ENCODE assay signal across 20 cellular contexts in the genomic region with DNA sequence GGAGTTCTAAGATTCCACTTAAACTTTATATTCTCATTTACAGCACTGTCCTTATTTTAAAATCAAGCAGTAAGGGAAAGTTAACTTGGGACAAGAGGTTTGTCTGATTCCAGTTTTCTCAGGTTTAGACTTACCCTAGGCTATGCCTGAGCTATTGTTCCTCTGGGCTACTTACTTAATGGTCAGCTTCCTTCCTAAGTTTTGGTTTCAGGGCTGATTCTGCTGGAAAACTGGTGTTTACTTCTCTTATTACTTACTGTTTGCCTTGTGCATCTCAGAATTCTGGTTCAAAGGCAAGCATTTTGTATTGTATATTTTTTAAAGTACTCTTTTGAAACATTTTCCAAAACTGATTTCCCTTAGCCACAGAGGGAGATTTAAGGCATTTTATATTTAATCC.
DNase-seq lines count a peak whose midpoint lies in the region; ATAC-seq, FAIRE-seq and TF ChIP-seq lines count a peak whose summit lies in the region.
"Had no signal": no experiment of that assay in that cellular context is flagged by ENCODE, and none has a peak within 500 bp of the region (broad histone marks: within the 10 kb centered on the region; RNA-seq: fewer than 3 reads in every experiment).

No MANE protein-coding gene starts in this region.

- H3K36me3 ChIP-seq in endothelial cell of umbilical vein (ENCODE audit: control insufficient read depth in 2 of 2, extremely low read depth in 1 of 2, insufficient read depth in 2 of 2, low read length in 2 of 2) (no peaks in the 10 kb centered on the region), neuronal stem cell (replicated peaks in 1 of 2; ENCODE audit: control insufficient read depth in 2 of 2, insufficient read depth in 2 of 2, low read length in 2 of 2) (no peaks in the 10 kb centered on the region)

- no peak overlapping the region for H3K18ac ChIP-seq in neuronal stem cell (ENCODE audit: low read length)

- no peak overlapping the region for H3K14ac ChIP-seq in neuronal stem cell (ENCODE audit: low read length)

- H3K4me3 Mint-ChIP-seq in stimulated activated naive CD8-positive, alpha-beta T cell treated with anti-CD3 and anti-CD28 coated beads, Interleukin-15, Interleukin-2, amounts not matched to agents 100 ng/mL and 50 ng/mL, for 24 hours: no peak overlapping the region
- no peak overlapping the region for H3K4me3 Mint-ChIP-seq in stimulated activated naive CD8-positive, alpha-beta T cell treated with anti-CD3 and anti-CD28 coated beads, Interleukin-15, amount 100 ng/mL, for 72 hours
- no peak overlapping the region for H3K4me3 Mint-ChIP-seq in stimulated activated memory B cell treated with anti-CD40 and anti-IgM and Interleukin-4, amounts not matched to agents 10 μg/mL and 1 μg/mL and 100 μg/mL, for 72 hours
- H3K4me3 Mint-ChIP-seq: activated CD4-positive, alpha-beta T cell treated with anti-CD3 and anti-CD28 coated beads, Interleukin-2, amount 10 ng/mL, durations not matched to agents 7 days and 5 days; activated naive CD4-positive, alpha-beta T cell treated with anti-CD3 and anti-CD28 coated beads for 36 hours; CD4-positive, alpha-beta T cell; GM23338; IgD-negative memory B cell had no signal

- no peak overlapping the region for H2BK12ac ChIP-seq in neuronal stem cell (ENCODE audit: low read length)

- no peak for TF ChIP-seq POLR2A in endothelial cell of umbilical vein (IDR thresholded peaks at IDR 0.05; ENCODE audit: low read depth, low read length)

- H2BK5ac ChIP-seq in neuronal stem cell (ENCODE audit: low read length): no peak overlapping the region

- peak; percentile 71 for FAIRE-seq in endothelial cell of umbilical vein (lab: Jason Lieb, UNC)
- FAIRE-seq: endometrium, small intestine had no signal

- no peak overlapping the region for H2AK5ac ChIP-seq in neuronal stem cell (ENCODE audit: low read depth, low read length)

- BruUV-seq in endothelial cell of umbilical vein (replicated peaks; lab: Mats Ljungman, UMichigan): no TSS peak

- H3K4me2 ChIP-seq in endothelial cell of umbilical vein (ENCODE audit: insufficient read depth, low read length) (peak overlapping the region; percentile 43), neuronal stem cell (ENCODE audit: insufficient read depth, low read length, poor library complexity, severe bottlenecking) (no peak overlapping the region)
- H3K4me2 ChIP-seq: GM23338 had no signal

- no peak overlapping the region for H4K8ac ChIP-seq in neuronal stem cell (ENCODE audit: low read depth, low read length)

- H3K36me3 Mint-ChIP-seq in stimulated activated naive CD8-positive, alpha-beta T cell treated with anti-CD3 and anti-CD28 coated beads, Interleukin-15, Interleukin-2, amounts not matched to agents 100 ng/mL and 50 ng/mL, for 24 hours (ENCODE audit: low read depth): peaks cover 83% of the 10 kb centered on the region
- peaks cover 33% of the 10 kb centered on the region for H3K36me3 Mint-ChIP-seq in stimulated activated memory B cell treated with anti-CD40 and anti-IgM and Interleukin-4, amounts not matched to agents 10 μg/mL and 1 μg/mL and 100 μg/mL, for 72 hours

- H3K27ac Mint-ChIP-seq in stimulated activated naive CD8-positive, alpha-beta T cell treated with anti-CD3 and anti-CD28 coated beads, Interleukin-15, Interleukin-2, amounts not matched to agents 100 ng/mL and 50 ng/mL, for 24 hours: peak overlapping the region; percentile 47
- H3K27ac Mint-ChIP-seq in stimulated activated naive CD8-positive, alpha-beta T cell treated with anti-CD3 and anti-CD28 coated beads, Interleukin-15, amount 100 ng/mL, for 72 hours: no peak overlapping the region
- H3K27ac Mint-ChIP-seq in stimulated activated memory B cell treated with anti-CD40 and anti-IgM and Interleukin-4, amounts not matched to agents 10 μg/mL and 1 μg/mL and 100 μg/mL, for 72 hours: no peak overlapping the region
- H3K27ac Mint-ChIP-seq: activated CD4-positive, alpha-beta T cell treated with anti-CD3 and anti-CD28 coated beads, Interleukin-2, amount 10 ng/mL, durations not matched to agents 7 days and 5 days; activated naive CD4-positive, alpha-beta T cell treated with anti-CD3 and anti-CD28 coated beads for 36 hours; CD4-positive, alpha-beta T cell; GM23338; IgD-negative memory B cell had no signal

- TF ChIP-seq CTCF in endothelial cell of umbilical vein (IDR thresholded peaks at IDR 0.05; ENCODE audit: extremely low read depth in 1 of 2, insufficient read depth in 1 of 2, low read depth in 1 of 2, low read length in 2 of 2) (no peak), GM13976 (IDR thresholded peaks at IDR 0.05; ENCODE audit: borderline replicate concordance, control extremely low read depth, extremely low read depth, insufficient read depth, missing control alignments) (no peak)

- dilution Hi-C loops in endothelial cell of umbilical vein (cut with MboI; ENCODE audit: extremely low pct_ligation_motif_present, low sequenced_read_pairs): no loop called here

- H3K9ac ChIP-seq in endothelial cell of umbilical vein (replicated peaks; ENCODE audit: extremely low read depth, insufficient read depth, low read length) (peak overlapping the region; percentile 48), neuronal stem cell (ENCODE audit: low read depth, low read length, poor library complexity) (no peak overlapping the region)

- in situ Hi-C loops in GM13976 (cut with MboI; ENCODE audit: low sequenced_read_pairs, unreplicated experiment): no loop called here

- no peak overlapping the region for H4K91ac ChIP-seq in neuronal stem cell (ENCODE audit: low read depth, low read length, poor library complexity)

- CTCF ChIA-PET in endothelial cell of umbilical vein (lab: Charles Lee): interaction anchor here (0.6 to 1.0 kb wide), 4 partner anchors 10 to 67 kb away, joined by 3 to 5 read pairs (median 4); no protein-coding TSS in a partner anchor

- peak overlapping the region; percentile 56 for H3K27ac ChIP-seq in endothelial cell of umbilical vein (ENCODE audit: insufficient read depth, low read depth, low read length)
- no peak overlapping the region for H3K27ac ChIP-seq in neuronal stem cell (replicated peaks; ENCODE audit: low read length)
- H3K27ac ChIP-seq: tibial artery had no signal

- H4K20me1 ChIP-seq in endothelial cell of umbilical vein (replicated peaks; ENCODE audit: control insufficient read depth, extremely low read depth, insufficient read depth, low read length): no peaks in the 10 kb centered on the region

- no peak for ATAC-seq in stimulated activated naive CD8-positive, alpha-beta T cell treated with anti-CD3 and anti-CD28 coated beads, Interleukin-15, amount 100 ng/mL, for 72 hours
- ATAC-seq in stimulated activated memory B cell treated with anti-CD40 and anti-IgM and Interleukin-4, amounts not matched to agents 10 μg/mL and 1 μg/mL and 100 μg/mL, for 72 hours: no peak
- ATAC-seq: GM23338 had no signal

- H3K4me1 Mint-ChIP-seq in stimulated activated naive CD8-positive, alpha-beta T cell treated with anti-CD3 and anti-CD28 coated beads, Interleukin-15, Interleukin-2, amounts not matched to agents 100 ng/mL and 50 ng/mL, for 24 hours (ENCODE audit: low read depth): peaks cover 58% of the 10 kb centered on the region
- H3K4me1 Mint-ChIP-seq in stimulated activated naive CD8-positive, alpha-beta T cell treated with anti-CD3 and anti-CD28 coated beads, Interleukin-15, amount 100 ng/mL, for 72 hours: peaks cover 48% of the 10 kb centered on the region
- H3K4me1 Mint-ChIP-seq in stimulated activated memory B cell treated with anti-CD40 and anti-IgM and Interleukin-4, amounts not matched to agents 10 μg/mL and 1 μg/mL and 100 μg/mL, for 72 hours: peaks cover 28% of the 10 kb centered on the region

- DNase-seq in stimulated activated naive CD8-positive, alpha-beta T cell treated with anti-CD3 and anti-CD28 coated beads, Interleukin-15, amount 100 ng/mL, for 72 hours: no peak
- DNase-seq in endothelial cell of umbilical vein (ENCODE audit: low read depth, low spot score): peak; percentile 74
- DNase-seq in neuronal stem cell (ENCODE audit: low spot score): no peak
- no peak for DNase-seq in stimulated activated CD4-positive, alpha-beta T cell treated with anti-CD3 and anti-CD28 coated beads, Interleukin-4, amount 100 ng/mL, for 1 hour
- DNase-seq in DMS 273 (lab: John Stamatoyannopoulos, UW; ENCODE audit: unreplicated experiment): no peak
- DNase-seq in GM13976 (ENCODE audit: low spot score): no peak
- DNase-seq: activated CD4-positive, alpha-beta T cell treated with anti-CD3 and anti-CD28 coated beads, Interleukin-2, amount 10 ng/mL, durations not matched to agents 7 days and 5 days; activated naive CD4-positive, alpha-beta T cell treated with anti-CD3 and anti-CD28 coated beads for 36 hours; aorta; CD4-positive, alpha-beta T cell; DMS79; NCI-H187; NCI-H226; small intestine; tibial artery had no signal

- POLR2A ChIA-PET in endothelial cell of umbilical vein (lab: Charles Lee): no interaction called here

- no peak overlapping the region for H3K4ac ChIP-seq in neuronal stem cell (ENCODE audit: low read length)

- no peak overlapping the region for H2BK15ac ChIP-seq in neuronal stem cell (ENCODE audit: low read length)

- H3K27me3 Mint-ChIP-seq in stimulated activated naive CD8-positive, alpha-beta T cell treated with anti-CD3 and anti-CD28 coated beads, Interleukin-15, Interleukin-2, amounts not matched to agents 100 ng/mL and 50 ng/mL, for 24 hours: no peaks in the 10 kb centered on the region
- H3K27me3 Mint-ChIP-seq in stimulated activated naive CD8-positive, alpha-beta T cell treated with anti-CD3 and anti-CD28 coated beads, Interleukin-15, amount 100 ng/mL, for 72 hours: no peaks in the 10 kb centered on the region
- H3K27me3 Mint-ChIP-seq in stimulated activated memory B cell treated with anti-CD40 and anti-IgM and Interleukin-4, amounts not matched to agents 10 μg/mL and 1 μg/mL and 100 μg/mL, for 72 hours: no peaks in the 10 kb centered on the region
- H3K27me3 Mint-ChIP-seq: activated CD4-positive, alpha-beta T cell treated with anti-CD3 and anti-CD28 coated beads, Interleukin-2, amount 10 ng/mL, durations not matched to agents 7 days and 5 days; CD4-positive, alpha-beta T cell; IgD-negative memory B cell had no signal

- no peaks in the 10 kb centered on the region for H3K79me2 ChIP-seq in endothelial cell of umbilical vein (ENCODE audit: control insufficient read depth, insufficient read depth, low read length)

- H2BK120ac ChIP-seq in neuronal stem cell (ENCODE audit: low read depth, low read length): no peak overlapping the region

- no peak overlapping the region for H3K23ac ChIP-seq in neuronal stem cell (ENCODE audit: low read depth, low read length, poor library complexity)

- intact Hi-C loops in endothelial cell of umbilical vein (cut with micrococcal nuclease): loop anchor here (1.0 to 2.0 kb wide), 3 partner anchors 23 to 343 kb away; partner anchors contain the start of gene NR3C1

- H3K9me3 Mint-ChIP-seq in stimulated activated naive CD8-positive, alpha-beta T cell treated with anti-CD3 and anti-CD28 coated beads, Interleukin-15, Interleukin-2, amounts not matched to agents 100 ng/mL and 50 ng/mL, for 24 hours: no peaks in the 10 kb centered on the region
- peaks cover 0 to 4% of the 10 kb centered on the region in 2 donors for H3K9me3 Mint-ChIP-seq in stimulated activated naive CD8-positive, alpha-beta T cell treated with anti-CD3 and anti-CD28 coated beads, Interleukin-15, amount 100 ng/mL, for 72 hours
- H3K9me3 Mint-ChIP-seq in stimulated activated memory B cell treated with anti-CD40 and anti-IgM and Interleukin-4, amounts not matched to agents 10 μg/mL and 1 μg/mL and 100 μg/mL, for 72 hours: no peaks in the 10 kb centered on the region
- H3K9me3 Mint-ChIP-seq: activated naive CD4-positive, alpha-beta T cell treated with anti-CD3 and anti-CD28 coated beads for 36 hours; CD4-positive, alpha-beta T cell; GM23338; IgD-negative memory B cell had no signal

- no peaks in the 10 kb centered on the region for H3K9me3 ChIP-seq in endothelial cell of umbilical vein (replicated peaks; ENCODE audit: control insufficient read depth, insufficient read depth, low read length)
- H3K9me3 ChIP-seq in neuronal stem cell (replicated peaks in 1 of 2; ENCODE audit: control insufficient read depth in 2 of 2, insufficient read depth in 1 of 2, low read depth in 1 of 2, low read length in 2 of 2): no peaks in the 10 kb centered on the region
- H3K9me3 ChIP-seq: tibial artery had no signal

- H3K79me1 ChIP-seq in neuronal stem cell (ENCODE audit: low read depth, low read length): no peaks in the 10 kb centered on the region

- H3K4me3 ChIP-seq in endothelial cell of umbilical vein (replicated peaks in 1 of 3; ENCODE audit: insufficient read depth in 1 of 3, low read depth in 1 of 3, low read length in 3 of 3) (no peak overlapping the region), neuronal stem cell (ENCODE audit: low read length in 2 of 2) (no peak overlapping the region)
- H3K4me3 ChIP-seq: GM23338, tibial artery had no signal

- H3K4me1 ChIP-seq in endothelial cell of umbilical vein (ENCODE audit: control insufficient read depth, extremely low read depth, insufficient read depth, low read length) (peaks cover 84% of the 10 kb centered on the region), neuronal stem cell (ENCODE audit: control insufficient read depth in 2 of 2, insufficient read depth in 1 of 2, low read depth in 1 of 2, low read length in 2 of 2) (no peaks in the 10 kb centered on the region)

- H2AFZ ChIP-seq in endothelial cell of umbilical vein (ENCODE audit: low read depth, low read length) (peak overlapping the region; percentile 15), neuronal stem cell (ENCODE audit: low read length) (peak overlapping the region; percentile 31)
- H2AFZ ChIP-seq: GM23338 had no signal

- H3K9me1 ChIP-seq in endothelial cell of umbilical vein (replicated peaks; ENCODE audit: control insufficient read depth, extremely low read depth, insufficient read depth, low read length): no peaks in the 10 kb centered on the region

- H3K27me3 ChIP-seq in endothelial cell of umbilical vein (ENCODE audit: control insufficient read depth in 2 of 2, insufficient read depth in 2 of 2, low read length in 2 of 2) (no peaks in the 10 kb centered on the region), neuronal stem cell (ENCODE audit: control insufficient read depth in 3 of 3, insufficient read depth in 3 of 3, low read depth in 1 of 3, low read length in 3 of 3) (no peaks in the 10 kb centered on the region)
- H3K27me3 ChIP-seq: tibial artery had no signal
